ENCODE assay signal across 34 cellular contexts in the genomic region with DNA sequence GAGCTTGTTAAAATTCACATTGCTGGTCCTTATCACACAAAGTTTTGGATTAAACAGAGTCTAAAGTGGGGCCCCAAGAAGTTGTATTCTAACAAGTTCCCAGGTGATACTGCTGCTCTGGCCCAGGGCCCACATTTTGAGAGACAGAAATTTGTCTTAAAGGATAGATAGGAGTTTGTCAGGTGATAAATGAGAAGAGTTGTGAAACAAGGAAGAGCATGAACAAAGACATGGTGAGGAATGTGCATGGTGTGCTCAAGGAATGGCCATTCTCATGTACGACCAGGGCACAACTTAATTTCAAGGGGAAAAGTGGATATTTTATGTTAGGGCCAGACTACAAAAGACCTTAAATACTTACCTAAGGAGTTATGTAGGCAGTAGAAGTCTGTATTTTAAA.
"Had no signal": no experiment of that assay in that cellular context is flagged by ENCODE, and none has a peak within 500 bp of the region (broad histone marks: within the 10 kb centered on the region; RNA-seq: fewer than 3 reads in every experiment).

No MANE protein-coding gene starts in this region.

- H3K9ac ChIP-seq: KMS-11 had no signal

- DNase-seq: Karpas-422, Kasumi-1, MG63, MM.1S, MV-4-11, NCI-H1048, NCI-H1092, NCI-H1092 treated with DMSO at 0.1 percent for 48 hours, NCI-H1105, NCI-H1105 treated with DMSO at 0.1 percent for 48 hours, NCI-H1417, NCI-H1417 treated with DMSO at 0.1 percent for 48 hours, NCI-H1436, NCI-H1436 treated with DMSO at 0.1 percent for 48 hours, NCI-H146, NCI-H1694, NCI-H1694 treated with DMSO at 0.1 percent for 48 hours, NCI-H187, NCI-H187 treated with DMSO at 0.1 percent for 48 hours, NCI-H1930, NCI-H2029, NCI-H2029 treated with DMSO at 0.1 percent for 48 hours, NCI-H2081, NCI-H2081 treated with DMSO at 0.1 percent for 48 hours, NCI-H2107, NCI-H2171, NCI-H2171 treated with DMSO at 0.1 percent for 48 hours, NCI-H2227 treated with DMSO at 0.1 percent for 48 hours, NCI-H226, NCI-H345, NCI-H446, NCI-H446 treated with DMSO at 0.1 percent for 48 hours, NCI-H510A had no signal

- H3K4me2 ChIP-seq: KMS-11 had no signal

- H3K4me3 ChIP-seq: MG63 had no signal

- H3K27ac ChIP-seq: KMS-11 had no signal

- H3K9me3 ChIP-seq: MG63 had no signal

- H3K27me3 ChIP-seq: MG63 had no signal

- H3K36me3 ChIP-seq: MG63 had no signal
